2 cellular contexts compared by ENCODE assay signal in genomic region chr1:18422954-18423353, GRCh38.
TF ChIP-seq lines count a peak whose summit lies in the region.

No MANE protein-coding gene starts in this region.

TF ChIP-seq in K562, 482 proteins besides CTCF, POLR2A, EP300 and RAD21 (continues in another document):
- no peak for TF ChIP-seq MED1 (CRISPR knock-in tag; IDR thresholded peaks at IDR 0.05; ENCODE audit: borderline replicate concordance)
- TF ChIP-seq SOX6 (IDR thresholded peaks at IDR 0.05): no peak
- no peak for TF ChIP-seq ARID2 (IDR thresholded peaks at IDR 0.05)
- no peak for TF ChIP-seq HMGXB4 (CRISPR knock-in tag; IDR thresholded peaks at IDR 0.05)
- TF ChIP-seq SFPQ (IDR thresholded peaks at IDR 0.05; ENCODE audit: low read depth, low read length): no peak
- TF ChIP-seq ZNF165 (CRISPR knock-in tag; IDR thresholded peaks at IDR 0.05; ENCODE audit: borderline replicate concordance): 0 out of 2 replicates have a peak, but pooled peaks have one; percentile 46
- no peak for TF ChIP-seq NFE2L1 (tag; IDR thresholded peaks at IDR 0.05; ENCODE audit: borderline replicate concordance, low read depth)
- TF ChIP-seq PHF20 (IDR thresholded peaks at IDR 0.05; ENCODE audit: partially characterized antibody): no peak
- no peak for TF ChIP-seq POLR3G (IDR thresholded peaks at IDR 0.05; ENCODE audit: extremely low read depth, insufficient read length, insufficient replicate concordance)
- no peak for TF ChIP-seq ZBTB26 (CRISPR knock-in tag; IDR thresholded peaks at IDR 0.05)
- no peak for TF ChIP-seq ZBTB43 (CRISPR knock-in tag; IDR thresholded peaks at IDR 0.05)
- peak; percentile 83 for TF ChIP-seq ZNF76 (CRISPR knock-in tag; IDR thresholded peaks at IDR 0.05; ENCODE audit: borderline replicate concordance)
- TF ChIP-seq ZNF311 (CRISPR knock-in tag; IDR thresholded peaks at IDR 0.05): peak; percentile 83
- TF ChIP-seq MAFF (IDR thresholded peaks at IDR 0.05; ENCODE audit: low read length): no peak
- no peak for TF ChIP-seq DPF2 (IDR thresholded peaks at IDR 0.05)
- no peak for TF ChIP-seq RNF2 (IDR thresholded peaks at IDR 0.05)
- TF ChIP-seq BHLHE40 (IDR thresholded peaks at IDR 0.05; ENCODE audit: low read length): no peak
- no peak for TF ChIP-seq U2AF1 (optimal IDR thresholded peaks at IDR 0.05; ENCODE audit: low read depth, low read length)

TF ChIP-seq in H1, 55 proteins besides CTCF, POLR2A, EP300 and RAD21:
- TF ChIP-seq EGR1 (IDR thresholded peaks at IDR 0.05; ENCODE audit: borderline replicate concordance, low read depth, low read length) (no peak), CEBPB (IDR thresholded peaks at IDR 0.05; ENCODE audit: low read depth, low read length) (no peak), USF2 (IDR thresholded peaks at IDR 0.05; ENCODE audit: low read length) (no peak), MAFK (IDR thresholded peaks at IDR 0.05; ENCODE audit: low read depth, low read length) (no peak), BCL11A (IDR thresholded peaks at IDR 0.05; ENCODE audit: low read depth in 2 of 2, low read length in 2 of 2) (no peak), ATF3 (IDR thresholded peaks at IDR 0.05; ENCODE audit: insufficient read depth, low read depth, low read length) (no peak), RXRA (IDR thresholded peaks at IDR 0.05; ENCODE audit: insufficient read depth, low read depth, low read length) (no peak), ATF2 (IDR thresholded peaks at IDR 0.05; ENCODE audit: low read length) (no peak), NANOG (IDR thresholded peaks at IDR 0.05; ENCODE audit: insufficient read depth, low read depth, low read length, poor library complexity, severe bottlenecking) (no peak)
